ENCODE assay signal across 5 cellular contexts in genomic region chr16:69546663-69547062, GRCh38. TPM values are rescaled to one million over a fixed set of nuclear protein-coding genes. Genes with fewer than 3 reads are reported as not detected.
DNase-seq lines count a peak whose midpoint lies in the region; ATAC-seq, FAIRE-seq and TF ChIP-seq lines count a peak whose summit lies in the region.
"Not testable (repeated sequence)": the region's sequence is repeated elsewhere in the genome, so short reads cannot be mapped to it uniquely, and the experiment has no call there.

No MANE protein-coding gene starts in this region.

- peak; percentile 4 for FAIRE-seq in endothelial cell of umbilical vein (lab: Jason Lieb, UNC)

- not testable (repeated sequence) for TF ChIP-seq CTCF in 22Rv1 (IDR thresholded peaks at IDR 0.05); GM23338 (conservative IDR thresholded peaks at IDR 0.05; ENCODE audit: low read depth in 2 of 2); VCaP (conservative IDR thresholded peaks at IDR 0.05); endothelial cell of umbilical vein (IDR thresholded peaks at IDR 0.05; ENCODE audit: extremely low read depth in 1 of 2, insufficient read depth in 1 of 2, low read depth in 1 of 2, low read length in 2 of 2); neural crest cell (conservative IDR thresholded peaks at IDR 0.05)

- H3K9me3 Mint-ChIP-seq in GM23338, neural crest cell: not testable (repeated sequence)

- peak overlapping the region; percentile 98 for H3K27ac ChIP-seq in 22Rv1
- not testable (repeated sequence) for H3K27ac ChIP-seq in GM23338 (ENCODE audit: low read depth); endothelial cell of umbilical vein (ENCODE audit: insufficient read depth, low read depth, low read length)
- peak overlapping the region; percentile 56; the same call in 1 of the 2 replicates for H3K27ac ChIP-seq in VCaP

- not testable (repeated sequence) for H3K4me3 Mint-ChIP-seq in GM23338, neural crest cell

- intact Hi-C loops in endothelial cell of umbilical vein (cut with micrococcal nuclease), result not testable (repeated sequence)

- not testable (repeated sequence) for H3K4me1 Mint-ChIP-seq in GM23338, neural crest cell

- H3F3A ChIP-seq in GM23338 (replicated peaks; ENCODE audit: low read depth), result not testable (repeated sequence)

- not testable (repeated sequence) for H3K27me3 ChIP-seq in GM23338 (ENCODE audit: insufficient read depth); endothelial cell of umbilical vein (ENCODE audit: control insufficient read depth in 2 of 2, insufficient read depth in 2 of 2, low read length in 2 of 2)

- not testable (repeated sequence) for H3K4me1 ChIP-seq in GM23338 (ENCODE audit: insufficient read depth); endothelial cell of umbilical vein (ENCODE audit: control insufficient read depth, extremely low read depth, insufficient read depth, low read length)

- H3K36me3 Mint-ChIP-seq in GM23338 (ENCODE audit: low read depth); neural crest cell (ENCODE audit: low read depth): not testable (repeated sequence)

- BruUV-seq in endothelial cell of umbilical vein (replicated peaks; lab: Mats Ljungman, UMichigan), result not testable (repeated sequence)

- CTCF ChIA-PET in endothelial cell of umbilical vein (lab: Charles Lee), result interaction anchor here (1.4 kb wide), 1 partner anchor 52 kb away, joined by 3 read pairs; no protein-coding TSS in a partner anchor

- not testable (repeated sequence) for H3K9ac ChIP-seq in endothelial cell of umbilical vein (replicated peaks; ENCODE audit: extremely low read depth, insufficient read depth, low read length)

- not testable (repeated sequence) for H3K4me2 ChIP-seq in GM23338; endothelial cell of umbilical vein (ENCODE audit: insufficient read depth, low read length)

- H3K9me2 ChIP-seq in GM23338 (ENCODE audit: insufficient read depth), result not testable (repeated sequence)

- not testable (repeated sequence) for H3K9me1 ChIP-seq in endothelial cell of umbilical vein (replicated peaks; ENCODE audit: control insufficient read depth, extremely low read depth, insufficient read depth, low read length)

- not testable (repeated sequence) for H4K20me1 ChIP-seq in GM23338 (replicated peaks; ENCODE audit: insufficient read depth); endothelial cell of umbilical vein (replicated peaks; ENCODE audit: control insufficient read depth, extremely low read depth, insufficient read depth, low read length)

- dilution Hi-C loops in endothelial cell of umbilical vein (cut with MboI; ENCODE audit: extremely low pct_ligation_motif_present, low sequenced_read_pairs), result not testable (repeated sequence)

- H2AFZ ChIP-seq in GM23338, result peak overlapping the region; percentile 84
- not testable (repeated sequence) for H2AFZ ChIP-seq in endothelial cell of umbilical vein (ENCODE audit: low read depth, low read length)

- POLR2A ChIA-PET in endothelial cell of umbilical vein (lab: Charles Lee), result not testable (repeated sequence)

- H3K27ac Mint-ChIP-seq in GM23338, result not testable (repeated sequence)
- H3K27ac Mint-ChIP-seq in neural crest cell (ENCODE audit: unreplicated experiment), result peak overlapping the region; percentile 27

- H3K4me3 ChIP-seq in GM23338; endothelial cell of umbilical vein (replicated peaks in 1 of 3; ENCODE audit: insufficient read depth in 1 of 3, low read depth in 1 of 3, low read length in 3 of 3): not testable (repeated sequence)

- not testable (repeated sequence) for DNase-seq in GM23338 (ENCODE audit: low spot score); endothelial cell of umbilical vein (ENCODE audit: low read depth, low spot score); neural crest cell (ENCODE audit: low read depth, low spot score)

- not testable (repeated sequence) for H3K9me3 ChIP-seq in endothelial cell of umbilical vein (replicated peaks; ENCODE audit: control insufficient read depth, insufficient read depth, low read length)

- not testable (repeated sequence) for H3K27me3 Mint-ChIP-seq in GM23338 (ENCODE audit: insufficient read depth, low read depth, poor library complexity); neural crest cell (ENCODE audit: low read depth)

- H3K36me3 ChIP-seq in GM23338 (ENCODE audit: insufficient read depth); endothelial cell of umbilical vein (ENCODE audit: control insufficient read depth in 2 of 2, extremely low read depth in 1 of 2, insufficient read depth in 2 of 2, low read length in 2 of 2): not testable (repeated sequence)

- not testable (repeated sequence) for ATAC-seq in GM23338

- not testable (repeated sequence) for TF ChIP-seq POLR2A in endothelial cell of umbilical vein (IDR thresholded peaks at IDR 0.05; ENCODE audit: low read depth, low read length)

- H3K79me2 ChIP-seq in GM23338 (replicated peaks; ENCODE audit: insufficient read depth); endothelial cell of umbilical vein (ENCODE audit: control insufficient read depth, insufficient read depth, low read length): not testable (repeated sequence)

RNA-seq across cellular contexts. Expression of gene NFAT5, which starts 19.1 kb away (rescaled TPM):
- 27.0 and 31.9 TPM in 2 replicates for total RNA-seq in GM23338 (2014; rRNA removed; shearing (Covaris generic))
- polyA plus RNA-seq in GM23338 (2016; fragmentation: Nextera tagmentation; extraction: Ambion mirVana) (10.6 and 12.6 TPM in 2 replicates), endothelial cell of umbilical vein (17.2 and 18.1 TPM in 2 replicates)
- total RNA-seq in endothelial cell of umbilical vein (42.0 and 49.5 TPM in 2 replicates), neural crest cell (25.6 and 28.8 TPM in 2 replicates)
- 9.1 and 10.7 TPM in 2 replicates for polyA plus RNA-seq in endothelial cell of umbilical vein (2011; cell fraction: cytosol; rRNA removed)
- 108 and 112 TPM in 2 replicates for polyA plus RNA-seq in endothelial cell of umbilical vein (2011; cell fraction: nucleus; rRNA removed)
- 13.6 and 16.5 TPM in 2 replicates for polyA plus RNA-seq in endothelial cell of umbilical vein (2012)
- polyA minus RNA-seq in endothelial cell of umbilical vein, result 110 and 120 TPM in 2 replicates
- 19.8 TPM for polyA minus RNA-seq in endothelial cell of umbilical vein (2011; cell fraction: cytosol; rRNA and poly(A)+ RNA removed)
- polyA minus RNA-seq in endothelial cell of umbilical vein (2011; cell fraction: nucleus; rRNA and poly(A)+ RNA removed), result 142 and 212 TPM in 2 replicates
